ENCODE assay signal across 10 cellular contexts in genomic region chr1:159918041-159918917, GRCh38. TPM values are rescaled to one million over a fixed set of nuclear protein-coding genes. Genes with fewer than 3 reads are reported as not detected.
DNase-seq lines count a peak whose midpoint lies in the region; ATAC-seq and TF ChIP-seq lines count a peak whose summit lies in the region.
"Had no signal": no experiment of that assay in that cellular context is flagged by ENCODE, and none has a peak within 500 bp of the region (broad histone marks: within the 10 kb centered on the region; RNA-seq: fewer than 3 reads in every experiment).

No MANE protein-coding gene starts in this region.

- peaks cover 66% of the 10 kb centered on the region for H3K36me3 Mint-ChIP-seq in CD8-positive, alpha-beta T cell
- H3K36me3 Mint-ChIP-seq in chondrocyte (ENCODE audit: low read depth) (peaks cover 20% of the 10 kb centered on the region), osteocyte (ENCODE audit: unreplicated experiment) (peaks cover 27% of the 10 kb centered on the region)

- POLR2A ChIA-PET in CD8-positive, alpha-beta T cell (lab: Charles Lee), result no interaction called here

- H3K9me3 Mint-ChIP-seq in CD8-positive, alpha-beta T cell, result no peaks in the 10 kb centered on the region
- H3K9me3 Mint-ChIP-seq in chondrocyte (ENCODE audit: low read depth) (no peaks in the 10 kb centered on the region), osteocyte (ENCODE audit: unreplicated experiment) (no peaks in the 10 kb centered on the region)

- H3K27ac Mint-ChIP-seq in CD8-positive, alpha-beta T cell, result peak overlapping the region; percentile 83
- peak overlapping the region; percentile 84 for H3K27ac Mint-ChIP-seq in chondrocyte (ENCODE audit: unreplicated experiment)
- peak overlapping the region; percentile 62 for H3K27ac Mint-ChIP-seq in osteocyte (ENCODE audit: unreplicated experiment)

- no peak for DNase-seq in CD8-positive, alpha-beta T cell
- DNase-seq in NB4 (ENCODE audit: low read depth) (peak; percentile 41), chondrocyte (ENCODE audit: low spot score) (no peak), osteocyte (ENCODE audit: extremely low spot score, unreplicated experiment) (no peak), DMS53 (lab: John Stamatoyannopoulos, UW) (no peak), pons (ENCODE audit: low spot score) (no peak), hepatic stellate cell (ENCODE audit: low spot score) (no peak)
- DNase-seq: activated CD8-positive, alpha-beta memory T cell treated with anti-CD3 and anti-CD28 coated beads, Interleukin-2, amount 50 U/mL, for 48 hours had no signal

- intact Hi-C loops in CD8-positive, alpha-beta T cell (cut with DNase I, micrococcal nuclease), result no loop called here

- CTCF ChIA-PET in CD8-positive, alpha-beta T cell (lab: Charles Lee), result interaction anchor here (0.9 to 8.1 kb wide), 3 partner anchors 27 to 119 kb away, joined by 3 to 54 read pairs (median 4); no protein-coding TSS in a partner anchor

- H3K36me3 ChIP-seq in CD8-positive, alpha-beta T cell (ENCODE audit: insufficient read depth, low read length), result peaks cover 32% of the 10 kb centered on the region

- no peak for ATAC-seq in CD8-positive, alpha-beta T cell
- ATAC-seq in HG03521 (IDR thresholded peaks at IDR 0.05; ENCODE audit: unreplicated experiment), result no peak

- peaks cover 30% of the 10 kb centered on the region for H3K4me1 ChIP-seq in CD8-positive, alpha-beta T cell (ENCODE audit: insufficient read depth, low read length)

- no peaks in the 10 kb centered on the region for H3K9me3 ChIP-seq in CD8-positive, alpha-beta T cell (ENCODE audit: low read length)

- no peaks in the 10 kb centered on the region for H3K27me3 ChIP-seq in CD8-positive, alpha-beta T cell (ENCODE audit: insufficient read depth, low read length)

- no peak for TF ChIP-seq CTCF in CD8-positive, alpha-beta T cell (IDR thresholded peaks at IDR 0.05)
- TF ChIP-seq CTCF in NB4 (IDR thresholded peaks at IDR 0.05; ENCODE audit: low read depth, low read length) (no peak), chondrocyte (IDR thresholded peaks at IDR 0.05) (no peak), osteocyte (IDR thresholded peaks at IDR 0.05) (no peak)

- H3K4me3 Mint-ChIP-seq in CD8-positive, alpha-beta T cell, result no peak overlapping the region
- H3K4me3 Mint-ChIP-seq in chondrocyte (ENCODE audit: unreplicated experiment), result peak overlapping the region; percentile 13
- no peak overlapping the region for H3K4me3 Mint-ChIP-seq in osteocyte (ENCODE audit: unreplicated experiment)

- TF ChIP-seq POLR2A in NB4 (IDR thresholded peaks at IDR 0.05; ENCODE audit: extremely low read depth, insufficient read length), result no peak

- no peaks in the 10 kb centered on the region for H3K27me3 Mint-ChIP-seq in CD8-positive, alpha-beta T cell (ENCODE audit: low read depth)
- H3K27me3 Mint-ChIP-seq in chondrocyte (ENCODE audit: low read depth) (no peaks in the 10 kb centered on the region), osteocyte (ENCODE audit: unreplicated experiment) (no peaks in the 10 kb centered on the region)

- H3K4me3 ChIP-seq in CD8-positive, alpha-beta T cell (ENCODE audit: low read depth, low read length), result no peak overlapping the region
- H3K4me3 ChIP-seq in NB4 (ENCODE audit: low read depth, low read length), result no peak overlapping the region

- peaks cover 66% of the 10 kb centered on the region for H3K4me1 Mint-ChIP-seq in CD8-positive, alpha-beta T cell (ENCODE audit: low read depth)
- H3K4me1 Mint-ChIP-seq in chondrocyte (ENCODE audit: low read depth), result peaks cover 92% of the 10 kb centered on the region
- peaks cover 78% of the 10 kb centered on the region for H3K4me1 Mint-ChIP-seq in osteocyte (ENCODE audit: unreplicated experiment)

- no peak overlapping the region for H3K27ac ChIP-seq in CD8-positive, alpha-beta T cell (ENCODE audit: low read depth, low read length)

RNA-seq across cellular contexts. Expression of gene TAGLN2, which starts 7.0 kb away (rescaled TPM):
- 100 to 1,000 TPM; 235 to 238 TPM for total RNA-seq in CD8-positive, alpha-beta T cell
- total RNA-seq in chondrocyte, result 222 to 392 TPM (median 388 TPM) in 3 replicates
- 161 and 169 TPM in 2 replicates for total RNA-seq in osteocyte

RNA-seq across cellular contexts. Expression of gene CFAP45, which starts 18.3 kb away (rescaled TPM):
- total RNA-seq in CD8-positive, alpha-beta T cell, result 1 to 10 TPM; 4.9 to 7.1 TPM
- total RNA-seq in chondrocyte (0.37 to 0.95 TPM (median 0.73 TPM) in 3 replicates), osteocyte (0.52 and 0.83 TPM in 2 replicates)

RNA-seq across cellular contexts. Expression of gene IGSF9, which starts 27.1 kb away (rescaled TPM):
- total RNA-seq in CD8-positive, alpha-beta T cell, result not detected
- total RNA-seq in chondrocyte, result not detected in 3 replicates
- not detected in 2 replicates for total RNA-seq in osteocyte

RNA-seq across cellular contexts. Expression of gene SLAMF9, which starts 35.8 kb away (rescaled TPM):
- not detected for total RNA-seq in CD8-positive, alpha-beta T cell
- total RNA-seq in chondrocyte (not detected in 3 replicates), osteocyte (not detected in 2 replicates)
- total RNA-seq: ureter had no signal

RNA-seq across cellular contexts. Expression of gene VSIG8, which starts 55.8 kb away (rescaled TPM):
- not detected for total RNA-seq in CD8-positive, alpha-beta T cell
- total RNA-seq in chondrocyte, result not detected in 3 replicates
- total RNA-seq in osteocyte, result not detected in 2 replicates
- total RNA-seq: ureter had no signal
